In the genomic region with DNA sequence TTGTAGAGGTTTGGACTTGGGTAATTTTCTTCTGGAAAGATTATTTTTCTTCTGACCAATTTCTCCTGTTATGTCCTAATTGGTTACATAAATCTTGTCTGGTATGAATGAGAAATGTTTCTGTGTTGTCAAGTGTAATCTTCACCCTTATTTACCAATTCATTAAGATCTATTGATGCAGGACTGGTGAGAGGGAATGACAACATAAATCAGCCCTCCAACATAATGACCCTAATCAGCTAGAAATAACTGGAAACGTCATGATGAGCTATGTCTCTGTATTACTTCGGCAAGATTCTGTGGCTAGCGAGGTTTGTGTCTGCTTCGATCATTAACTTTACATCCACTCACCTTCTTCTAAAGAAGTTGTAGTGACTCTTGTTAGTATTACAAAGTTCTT, we compare ENCODE assay signal across 21 cellular contexts. TPM values are rescaled to one million over a fixed set of nuclear protein-coding genes. Genes with fewer than 3 reads are reported as not detected.
DNase-seq lines count a peak whose midpoint lies in the region; ATAC-seq, FAIRE-seq and TF ChIP-seq lines count a peak whose summit lies in the region.
"Had no signal": no experiment of that assay in that cellular context is flagged by ENCODE, and none has a peak within 500 bp of the region (broad histone marks: within the 10 kb centered on the region; RNA-seq: fewer than 3 reads in every experiment).

No MANE protein-coding gene starts in this region.

- H3K9me3 ChIP-seq in transverse colon (no peaks in the 10 kb centered on the region), osteoblast (ENCODE audit: low read depth, low read length) (no peaks in the 10 kb centered on the region)
- H3K9me3 ChIP-seq: ovary, tibial nerve had no signal

- no peak overlapping the region for H3K27ac Mint-ChIP-seq in natural killer cell

- H4K20me1 ChIP-seq in osteoblast (ENCODE audit: insufficient read depth, low read length): no peaks in the 10 kb centered on the region

- FAIRE-seq in RCC 7860 (lab: Jason Lieb, UNC): peak; percentile 78

- WGBS in transverse colon (ENCODE audit: low coverage in 1 of 2), 2 donors: 61 to 64% methylated on average over 4 of the region's 4 CpGs

- no peaks in the 10 kb centered on the region for H3K27me3 Mint-ChIP-seq in natural killer cell (ENCODE audit: low read depth in 2 of 2)

- no peak overlapping the region for H3K4me2 ChIP-seq in osteoblast (ENCODE audit: insufficient read depth, low read length)
- H3K4me2 ChIP-seq: PC-9 had no signal

- no peaks in the 10 kb centered on the region for H3K79me2 ChIP-seq in osteoblast (ENCODE audit: insufficient read depth, low read length)

- H3K27ac ChIP-seq in transverse colon (peak overlapping the region; percentile 34 to 85 (median 72)), osteoblast (ENCODE audit: low read depth, low read length) (no peak overlapping the region)
- H3K27ac ChIP-seq: ovary, PC-9, tibial nerve had no signal

- TF ChIP-seq POLR2A in transverse colon (IDR thresholded peaks at IDR 0.05): no peak

- H3K4me1 ChIP-seq in transverse colon (peaks cover 10 to 51% (median 22%) of the 10 kb centered on the region in 4 donors), osteoblast (ENCODE audit: insufficient read depth, low read length) (peaks cover 5% of the 10 kb centered on the region)

- intact Hi-C loops in transverse colon (cut with DNase I; ENCODE audit: low total_unique reads): no loop called here
- intact Hi-C loops in natural killer cell (cut with micrococcal nuclease): no loop called here

- H3K4me3 ChIP-seq in transverse colon (peak overlapping the region in 3 of 4 donors; percentile 19 to 41 (median 27)), osteoblast (ENCODE audit: insufficient read depth, low read length) (no peak overlapping the region)
- H3K4me3 ChIP-seq: ovary, PC-9, tibial nerve had no signal

- no peak for TF ChIP-seq EP300 in transverse colon (IDR thresholded peaks at IDR 0.05; ENCODE audit: low read depth)

- H3K4me1 Mint-ChIP-seq in natural killer cell: no peaks in the 10 kb centered on the region

- no peaks in the 10 kb centered on the region for H3K36me3 Mint-ChIP-seq in natural killer cell

- TF ChIP-seq CTCF in transverse colon (IDR thresholded peaks at IDR 0.05) (no peak), osteoblast (IDR thresholded peaks at IDR 0.05; ENCODE audit: extremely low read depth, low read depth, low read length) (no peak), natural killer cell (IDR thresholded peaks at IDR 0.05) (no peak)

- H2AFZ ChIP-seq in osteoblast (ENCODE audit: low read length): no peak overlapping the region
- H2AFZ ChIP-seq: PC-9 had no signal

- DNase-seq in NCI-H187 (lab: John Stamatoyannopoulos, UW): peak; percentile 27 to 74
- DNase-seq in NCI-H187 treated with DMSO at 0.1 percent for 48 hours (lab: John Stamatoyannopoulos, UW): no peak
- DNase-seq in RCC 7860 (ENCODE audit: low spot score): no peak
- peak; percentile 52 for DNase-seq in left kidney (ENCODE audit: low read depth, low spot score)
- DNase-seq in transverse colon: no peak
- DNase-seq in osteoblast (ENCODE audit: insufficient read length, low spot score, missing footprints): no peak
- DNase-seq in natural killer cell: no peak
- DNase-seq: 8988T; activated CD4-positive, CD25-positive, alpha-beta regulatory T cell; C1 segment of cervical spinal cord; DMS79; effector CD8-positive, alpha-beta T cell; MM.1S; NCI-H510A; ovary; PC-9; T-helper 1 cell had no signal

- H3K36me3 ChIP-seq in transverse colon (no peaks in the 10 kb centered on the region), osteoblast (ENCODE audit: insufficient read depth, low read length) (no peaks in the 10 kb centered on the region)
- H3K36me3 ChIP-seq: ovary, tibial nerve had no signal

- H3K9me3 Mint-ChIP-seq in natural killer cell: peaks cover 2% of the 10 kb centered on the region in 2 donors

- in situ Hi-C loops in transverse colon (cut with MboI; ENCODE audit: low pct_ligation_motif_present in 1 of 4, low pct_unique_long_range_greater_than_20kb in 1 of 4, low sequenced_read_pairs in 3 of 4): loop anchor here in 3 of 4 donors (10.0 to 25.0 kb wide), 2 partner anchors 331 to 333 kb away; no protein-coding TSS in a partner anchor

- no peak overlapping the region for H3K4me3 Mint-ChIP-seq in natural killer cell

- ATAC-seq in HG03108 (IDR thresholded peaks at IDR 0.05; ENCODE audit: unreplicated experiment) (no peak), natural killer cell (no peak)

- no peaks in the 10 kb centered on the region for H3K27me3 ChIP-seq in transverse colon
- no peaks in the 10 kb centered on the region for H3K27me3 ChIP-seq in osteoblast (ENCODE audit: insufficient read depth, low read length)
- H3K27me3 ChIP-seq: ovary, tibial nerve had no signal

RNA-seq across cellular contexts. Expression of a gene that starts 3.5 kb away (rescaled TPM):
- total RNA-seq in transverse colon (100 to 1,000 TPM in 1 of 4 donors, 10 to 100 TPM in 3; 20.5 to 102 (median 34.0) TPM), osteoblast (3.8 and 5.8 TPM in 2 replicates), natural killer cell (not detected)
- total RNA-seq: activated CD8-positive, alpha-beta memory T cell treated with anti-CD3 and anti-CD28 coated beads for 36 hours; mononuclear cell had no signal

Comparison
In these comparisons a context has a peak if more than half of its experiments do, and no peak if none do; other contexts are left out.
1. DNase-seq: peak in NCI-H187 (2 of 2) and left kidney (single experiment); none in NCI-H187 treated with DMSO at 0.1 percent for 48 hours (single experiment), RCC 7860 (single experiment), transverse colon (single experiment), osteoblast (single experiment) and natural killer cell (single experiment).